ENCODE assay signal across 9 cellular contexts in the genomic region with DNA sequence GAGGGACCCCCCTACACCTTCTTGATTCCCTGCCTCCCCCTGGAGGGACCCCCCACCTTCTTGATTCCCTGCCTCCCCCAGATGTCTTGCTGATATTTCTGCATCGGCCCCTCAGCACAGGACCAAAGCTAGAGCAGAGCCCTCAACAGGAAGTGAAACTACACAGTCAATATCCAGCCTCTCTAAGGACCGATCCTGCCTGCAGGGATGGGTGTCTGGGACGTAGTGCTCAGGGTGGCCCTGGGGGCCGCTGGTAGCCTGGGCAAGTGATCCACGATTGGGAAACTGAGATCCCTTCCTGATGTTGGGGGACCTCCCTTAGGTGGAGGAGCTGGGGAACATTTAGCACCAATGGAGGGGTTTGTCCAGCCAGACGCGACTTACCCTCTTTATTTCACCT. TPM values are rescaled to one million over a fixed set of nuclear protein-coding genes. Genes with fewer than 3 reads are reported as not detected.
DNase-seq lines count a peak whose midpoint lies in the region; ATAC-seq and TF ChIP-seq lines count a peak whose summit lies in the region.
"Had no signal": no experiment of that assay in that cellular context is flagged by ENCODE, and none has a peak within 500 bp of the region (broad histone marks: within the 10 kb centered on the region; RNA-seq: fewer than 3 reads in every experiment).

No MANE protein-coding gene starts in this region.

- no peaks in the 10 kb centered on the region for H3K36me3 ChIP-seq in uterus

- peaks cover 4% of the 10 kb centered on the region for H3K27me3 Mint-ChIP-seq in activated naive CD8-positive, alpha-beta T cell treated with anti-CD3 and anti-CD28 coated beads, Interleukin-2, amount 10 ng/mL, durations not matched to agents 7 days and 5 days
- no peaks in the 10 kb centered on the region for H3K27me3 Mint-ChIP-seq in activated naive CD8-positive, alpha-beta T cell treated with anti-CD3 and anti-CD28 coated beads for 36 hours
- H3K27me3 Mint-ChIP-seq in WTC11 (ENCODE audit: low read depth) = peaks cover 94% of the 10 kb centered on the region

- no peak overlapping the region for H3K4me3 ChIP-seq in uterus

- intact Hi-C loops in uterus (cut with DNase I; ENCODE audit: low total_unique reads) = no loop called here

- no peaks in the 10 kb centered on the region for H3K9me3 Mint-ChIP-seq in activated naive CD8-positive, alpha-beta T cell treated with anti-CD3 and anti-CD28 coated beads, Interleukin-2, amount 10 ng/mL, durations not matched to agents 7 days and 5 days
- H3K9me3 Mint-ChIP-seq in activated naive CD8-positive, alpha-beta T cell treated with anti-CD3 and anti-CD28 coated beads for 36 hours = no peaks in the 10 kb centered on the region
- H3K9me3 Mint-ChIP-seq in WTC11 = no peaks in the 10 kb centered on the region

- H3K4me3 Mint-ChIP-seq in activated naive CD8-positive, alpha-beta T cell treated with anti-CD3 and anti-CD28 coated beads, Interleukin-2, amount 10 ng/mL, durations not matched to agents 7 days and 5 days = peak overlapping the region; percentile 62
- no peak overlapping the region for H3K4me3 Mint-ChIP-seq in activated naive CD8-positive, alpha-beta T cell treated with anti-CD3 and anti-CD28 coated beads for 36 hours
- no peak overlapping the region for H3K4me3 Mint-ChIP-seq in WTC11

- POLR2A ChIA-PET in activated naive CD8-positive, alpha-beta T cell treated with anti-CD3 and anti-CD28 coated beads, Interleukin-2, amount 10 ng/mL, durations not matched to agents 7 days and 5 days (lab: Charles Lee) = interaction anchor here (1.2 to 2.4 kb wide), 4 partner anchors 16 to 117 kb away, joined by 4 to 12 read pairs (median 6); a partner anchor contains a TSS
- POLR2A ChIA-PET in WTC11 (lab: Charles Lee) = interaction anchor here (0.6 to 1.2 kb wide), 2 partner anchors 14 to 62 kb away, joined by 3 to 5 read pairs; a partner anchor contains a TSS

- H3K27ac ChIP-seq in uterus = peak overlapping the region in 1 of 2 donors; percentile 44

- H3K4me1 Mint-ChIP-seq in activated naive CD8-positive, alpha-beta T cell treated with anti-CD3 and anti-CD28 coated beads, Interleukin-2, amount 10 ng/mL, durations not matched to agents 7 days and 5 days = peaks cover 18% of the 10 kb centered on the region
- H3K4me1 Mint-ChIP-seq in activated naive CD8-positive, alpha-beta T cell treated with anti-CD3 and anti-CD28 coated beads for 36 hours = peaks cover 11% of the 10 kb centered on the region
- peaks cover 86% of the 10 kb centered on the region for H3K4me1 Mint-ChIP-seq in WTC11

- no peak for TF ChIP-seq POLR2A in uterus (IDR thresholded peaks at IDR 0.05)

- no peaks in the 10 kb centered on the region for H3K36me3 Mint-ChIP-seq in activated naive CD8-positive, alpha-beta T cell treated with anti-CD3 and anti-CD28 coated beads, Interleukin-2, amount 10 ng/mL, durations not matched to agents 7 days and 5 days
- no peaks in the 10 kb centered on the region for H3K36me3 Mint-ChIP-seq in activated naive CD8-positive, alpha-beta T cell treated with anti-CD3 and anti-CD28 coated beads for 36 hours
- no peaks in the 10 kb centered on the region for H3K36me3 Mint-ChIP-seq in WTC11

- H3K9me3 ChIP-seq in uterus = no peaks in the 10 kb centered on the region

- CTCF ChIA-PET in WTC11 (lab: Charles Lee) = interaction anchor here (0.5 to 2.5 kb wide), 9 partner anchors 18 to 462 kb away, joined by 3 to 13 read pairs (median 3); a partner anchor contains a TSS

- peak overlapping the region; percentile 91 for H3K27ac Mint-ChIP-seq in activated naive CD8-positive, alpha-beta T cell treated with anti-CD3 and anti-CD28 coated beads, Interleukin-2, amount 10 ng/mL, durations not matched to agents 7 days and 5 days
- no peak overlapping the region for H3K27ac Mint-ChIP-seq in activated naive CD8-positive, alpha-beta T cell treated with anti-CD3 and anti-CD28 coated beads for 36 hours
- peak overlapping the region; percentile 93 for H3K27ac Mint-ChIP-seq in WTC11

- no peaks in the 10 kb centered on the region for H3K27me3 ChIP-seq in uterus

- TF ChIP-seq CTCF in WTC11 (IDR thresholded peaks at IDR 0.05) (no peak), uterus (IDR thresholded peaks at IDR 0.05) (no peak)

- peak; percentile 86 for ATAC-seq in activated naive CD8-positive, alpha-beta T cell treated with anti-CD3 and anti-CD28 coated beads, Interleukin-2, amount 10 ng/mL, durations not matched to agents 7 days and 5 days (ENCODE audit: low read depth)
- ATAC-seq in HG03066 (IDR thresholded peaks at IDR 0.05; ENCODE audit: low read depth, unreplicated experiment) (peak; percentile 56), WTC11 (no peak), GM21381 (IDR thresholded peaks at IDR 0.05; ENCODE audit: unreplicated experiment) (no peak)

- peak; percentile 43 for DNase-seq in activated naive CD8-positive, alpha-beta T cell treated with anti-CD3 and anti-CD28 coated beads, Interleukin-2, amount 10 ng/mL, durations not matched to agents 7 days and 5 days
- no peak for DNase-seq in activated naive CD8-positive, alpha-beta T cell treated with anti-CD3 and anti-CD28 coated beads for 36 hours
- DNase-seq in WTC11 (ENCODE audit: low spot score) (no peak), 8988T (no peak), uterus (no peak), NCI-H187 treated with DMSO at 0.1 percent for 48 hours (lab: John Stamatoyannopoulos, UW) (no peak)
- DNase-seq: NCI-H82 had no signal

- H3K4me1 ChIP-seq in uterus = peaks cover 8 to 21% of the 10 kb centered on the region in 2 donors

TF ChIP-seq in WTC11, 78 proteins besides CTCF, POLR2A, EP300 and RAD21:
- TF ChIP-seq, protein P1, sequence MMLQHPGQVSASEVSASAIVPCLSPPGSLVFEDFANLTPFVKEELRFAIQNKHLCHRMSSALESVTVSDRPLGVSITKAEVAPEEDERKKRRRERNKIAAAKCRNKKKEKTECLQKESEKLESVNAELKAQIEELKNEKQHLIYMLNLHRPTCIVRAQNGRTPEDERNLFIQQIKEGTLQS (CRISPR knock-in tag; conservative IDR thresholded peaks at IDR 0.05) = no peak
- TF ChIP-seq ZNF219 (CRISPR knock-in tag; IDR thresholded peaks at IDR 0.05; ENCODE audit: borderline replicate concordance) = no peak
- no peak for TF ChIP-seq ELF4 (CRISPR knock-in tag; IDR thresholded peaks at IDR 0.05; ENCODE audit: low read depth)
- no peak for TF ChIP-seq ZNF263 (CRISPR knock-in tag; IDR thresholded peaks at IDR 0.05; ENCODE audit: low read depth)
- TF ChIP-seq, protein P2, sequence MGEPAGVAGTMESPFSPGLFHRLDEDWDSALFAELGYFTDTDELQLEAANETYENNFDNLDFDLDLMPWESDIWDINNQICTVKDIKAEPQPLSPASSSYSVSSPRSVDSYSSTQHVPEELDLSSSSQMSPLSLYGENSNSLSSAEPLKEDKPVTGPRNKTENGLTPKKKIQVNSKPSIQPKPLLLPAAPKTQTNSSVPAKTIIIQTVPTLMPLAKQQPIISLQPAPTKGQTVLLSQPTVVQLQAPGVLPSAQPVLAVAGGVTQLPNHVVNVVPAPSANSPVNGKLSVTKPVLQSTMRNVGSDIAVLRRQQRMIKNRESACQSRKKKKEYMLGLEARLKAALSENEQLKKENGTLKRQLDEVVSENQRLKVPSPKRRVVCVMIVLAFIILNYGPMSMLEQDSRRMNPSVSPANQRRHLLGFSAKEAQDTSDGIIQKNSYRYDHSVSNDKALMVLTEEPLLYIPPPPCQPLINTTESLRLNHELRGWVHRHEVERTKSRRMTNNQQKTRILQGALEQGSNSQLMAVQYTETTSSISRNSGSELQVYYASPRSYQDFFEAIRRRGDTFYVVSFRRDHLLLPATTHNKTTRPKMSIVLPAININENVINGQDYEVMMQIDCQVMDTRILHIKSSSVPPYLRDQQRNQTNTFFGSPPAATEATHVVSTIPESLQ (CRISPR knock-in tag; IDR thresholded peaks at IDR 0.05) = no peak
- no peak for TF ChIP-seq NFYB (CRISPR knock-in tag; conservative IDR thresholded peaks at IDR 0.05; ENCODE audit: low read depth)
- no peak for TF ChIP-seq GTF2I (CRISPR knock-in tag; conservative IDR thresholded peaks at IDR 0.05)
- no peak for TF ChIP-seq MYBL2 (CRISPR knock-in tag; IDR thresholded peaks at IDR 0.05)
TF ChIP-seq in WTC11: peak in this region for 0.

RNA-seq across cellular contexts. Expression of a gene that starts 3.9 kb away (rescaled TPM):
- total RNA-seq in activated naive CD8-positive, alpha-beta T cell treated with anti-CD3 and anti-CD28 coated beads, Interleukin-2, amount 10 ng/mL, durations not matched to agents 7 days and 5 days = not detected
- total RNA-seq in activated naive CD8-positive, alpha-beta T cell treated with anti-CD3 and anti-CD28 coated beads for 36 hours = not detected
- 13.9 to 15.5 TPM (median 14.0 TPM) in 3 replicates for total RNA-seq in WTC11 (2021)
- total RNA-seq in uterus = 10 to 100 TPM in 3 of 4 donors, 1 to 10 TPM in 1; 6.1 to 41.6 (median 29.5) TPM

RNA-seq across cellular contexts. Expression of a gene that starts 20.9 kb away (rescaled TPM):
- 100 to 1,000 TPM; 118 to 125 TPM for total RNA-seq in activated naive CD8-positive, alpha-beta T cell treated with anti-CD3 and anti-CD28 coated beads, Interleukin-2, amount 10 ng/mL, durations not matched to agents 7 days and 5 days
- 100 to 1,000 TPM; 142 to 149 TPM for total RNA-seq in activated naive CD8-positive, alpha-beta T cell treated with anti-CD3 and anti-CD28 coated beads for 36 hours
- total RNA-seq in WTC11 (2021) = 81.5 to 90.3 TPM (median 86.0 TPM) in 3 replicates
- 10 to 100 TPM; 19.5 to 66.4 (median 38.8) TPM for total RNA-seq in uterus

RNA-seq across cellular contexts. Expression of a gene that starts 54.2 kb away (rescaled TPM):
- 10 to 100 TPM; 17.2 to 18.5 TPM for total RNA-seq in activated naive CD8-positive, alpha-beta T cell treated with anti-CD3 and anti-CD28 coated beads, Interleukin-2, amount 10 ng/mL, durations not matched to agents 7 days and 5 days
- 10 to 100 TPM; 20.0 to 21.2 TPM for total RNA-seq in activated naive CD8-positive, alpha-beta T cell treated with anti-CD3 and anti-CD28 coated beads for 36 hours
- total RNA-seq in WTC11 (2021) (13.5 to 17.2 TPM (median 14.6 TPM) in 3 replicates), uterus (10 to 100 TPM; 12.3 to 41.7 (median 17.2) TPM)

RNA-seq across cellular contexts. Expression of a gene that starts 56.0 kb away (rescaled TPM):
- total RNA-seq in activated naive CD8-positive, alpha-beta T cell treated with anti-CD3 and anti-CD28 coated beads, Interleukin-2, amount 10 ng/mL, durations not matched to agents 7 days and 5 days = under 1 TPM in 1 of 2 experiments, not detected in 1; 0.19 TPM
- total RNA-seq in activated naive CD8-positive, alpha-beta T cell treated with anti-CD3 and anti-CD28 coated beads for 36 hours = under 1 TPM in 1 of 2 experiments, not detected in 1; 0.39 TPM
- total RNA-seq in WTC11 (2021) (47.0 to 52.9 TPM (median 49.0 TPM) in 3 replicates), uterus (1 to 10 TPM in 2 of 4 donors, not detected in 2; 1.1 to 3.5 TPM)

Comparison
In these comparisons a context has a peak if more than half of its experiments do, and no peak if none do; other contexts are left out.
1. ATAC-seq: peak in activated naive CD8-positive, alpha-beta T cell treated with anti-CD3 and anti-CD28 coated beads, Interleukin-2, amount 10 ng/mL, durations not matched to agents 7 days and 5 days (single experiment) and HG03066 (single experiment); none in WTC11 (single experiment) and GM21381 (single experiment).
2. RNA of a gene that starts 3.9 kb away (total RNA-seq): 6.1 to 41.6 TPM in uterus and 13.9 to 15.5 TPM in WTC11; not detected in activated naive CD8-positive, alpha-beta T cell treated with anti-CD3 and anti-CD28 coated beads for 36 hours and not detected in activated naive CD8-positive, alpha-beta T cell treated with anti-CD3 and anti-CD28 coated beads, Interleukin-2, amount 10 ng/mL, durations not matched to agents 7 days and 5 days; every median in the first group is over 4 times any median in the second.